Comparison of ENCODE assay signal across 9 cellular contexts in the genomic region with DNA sequence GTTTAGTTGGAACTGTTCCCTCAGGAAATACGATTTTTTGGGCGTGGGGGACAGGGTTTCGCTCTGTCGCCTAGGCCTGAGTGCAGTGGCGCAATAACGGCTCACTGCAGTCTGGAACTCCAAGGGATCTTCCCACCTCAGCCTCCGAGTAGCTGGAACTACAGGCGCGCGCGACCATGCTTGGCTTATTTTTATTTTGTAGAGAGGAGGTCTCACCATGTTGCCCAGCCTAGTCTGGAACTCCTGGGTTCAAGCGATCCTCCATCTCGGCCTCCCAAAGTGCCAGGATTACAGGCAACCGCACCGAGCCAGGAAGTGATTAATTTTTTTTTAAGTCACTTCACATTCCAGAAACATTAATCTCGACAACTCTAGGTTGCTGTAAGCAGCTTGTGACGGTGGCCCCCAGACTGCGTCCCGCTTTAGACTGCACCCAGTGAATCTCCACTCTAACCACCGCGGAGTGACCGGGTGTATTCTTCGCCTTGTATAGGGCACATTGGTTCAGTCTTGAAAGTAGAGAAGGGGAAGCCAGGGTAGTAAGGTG. TPM values are rescaled to one million over a fixed set of nuclear protein-coding genes. Genes with fewer than 3 reads are reported as not detected.
DNase-seq lines count a peak whose midpoint lies in the region; ATAC-seq and TF ChIP-seq lines count a peak whose summit lies in the region.
"Had no signal": no experiment of that assay in that cellular context is flagged by ENCODE, and none has a peak within 500 bp of the region (broad histone marks: within the 10 kb centered on the region; RNA-seq: fewer than 3 reads in every experiment).

No MANE protein-coding gene starts in this region.

- peaks cover 15% of the 10 kb centered on the region for H3K36me3 ChIP-seq in OCI-LY1 (ENCODE audit: insufficient read depth, low read length)
- H3K36me3 ChIP-seq in mesenchymal stem cell (ENCODE audit: control insufficient read depth in 1 of 2, insufficient read depth in 2 of 2, low read depth in 1 of 2, low read length in 2 of 2): no peaks in the 10 kb centered on the region
- H3K36me3 ChIP-seq in urinary bladder (ENCODE audit: insufficient read depth): no peaks in the 10 kb centered on the region

- 94% methylated on average over 23 of the region's 23 CpGs for WGBS in mesenchymal stem cell
- 40% methylated on average over 23 of the region's 23 CpGs for WGBS in urinary bladder

- H3K4me3 Mint-ChIP-seq in dendritic cell treated with granulocyte-macrophage colony-stimulating factor and Interleukin-4, amounts not matched to agents 40 ng/mL and 50 ng/mL, for 4 days: peak overlapping the region; percentile 89

- peak; percentile 7 for DNase-seq in GM12865 (ENCODE audit: low read depth)
- no peak for DNase-seq in mesenchymal stem cell
- DNase-seq in GOT3 (lab: John Stamatoyannopoulos, UW): no peak

- H2BK12ac ChIP-seq in mesenchymal stem cell (ENCODE audit: low read length in 2 of 2): peak overlapping the region in 1 of 2 experiments; percentile 39

- H3K4me2 ChIP-seq in OCI-LY1 (ENCODE audit: low read length) (peak overlapping the region; percentile 69), mesenchymal stem cell (ENCODE audit: low read length, poor library complexity, severe bottlenecking) (no peak overlapping the region)

- peaks cover 39% of the 10 kb centered on the region for H3K79me2 ChIP-seq in OCI-LY1 (ENCODE audit: insufficient read depth, low read length)

- peaks cover 25% of the 10 kb centered on the region for H3K4me1 Mint-ChIP-seq in dendritic cell treated with granulocyte-macrophage colony-stimulating factor and Interleukin-4, amounts not matched to agents 40 ng/mL and 50 ng/mL, for 4 days (ENCODE audit: low read depth)

- no peak overlapping the region for H3K4ac ChIP-seq in mesenchymal stem cell (ENCODE audit: low read depth in 1 of 2, low read length in 2 of 2)

- H3K27ac ChIP-seq in OCI-LY1 (ENCODE audit: low read depth, low read length, poor library complexity, severe bottlenecking) (peak overlapping the region; percentile 66), mesenchymal stem cell (ENCODE audit: low read length, poor library complexity, severe bottlenecking) (no peak overlapping the region), urinary bladder (ENCODE audit: low read depth) (peak overlapping the region; percentile 92)
- H3K27ac ChIP-seq: SK-N-MC had no signal

- H3K4me3 ChIP-seq in GM12865 (ENCODE audit: low read depth, low read length) (peak overlapping the region; percentile 97), OCI-LY1 (ENCODE audit: low read depth, low read length, poor library complexity, severe bottlenecking) (peak overlapping the region; percentile 65), mesenchymal stem cell (ENCODE audit: insufficient read depth in 1 of 2, low read depth in 1 of 2, low read length in 2 of 2) (peak overlapping the region in 1 of 2 experiments; percentile 91), urinary bladder (ENCODE audit: low read depth, low read length) (peak overlapping the region; percentile 74)

- H3K14ac ChIP-seq in mesenchymal stem cell (ENCODE audit: low read length in 2 of 2): no peak overlapping the region

- H3K23ac ChIP-seq in mesenchymal stem cell (ENCODE audit: low read length in 2 of 2): no peak overlapping the region

- peak overlapping the region; percentile 60 for H3K9ac ChIP-seq in OCI-LY1 (ENCODE audit: low read length)
- peak overlapping the region; percentile 98 for H3K9ac ChIP-seq in mesenchymal stem cell (ENCODE audit: low read length)

- H2AK5ac ChIP-seq in mesenchymal stem cell (ENCODE audit: low read length, severe bottlenecking): no peak overlapping the region

- H4K20me1 ChIP-seq in OCI-LY1 (ENCODE audit: insufficient read depth, low read length): no peaks in the 10 kb centered on the region

- H2BK15ac ChIP-seq in mesenchymal stem cell (ENCODE audit: low read depth, poor library complexity, severe bottlenecking): no peak overlapping the region

- no peak overlapping the region for H2BK5ac ChIP-seq in mesenchymal stem cell (ENCODE audit: low read depth, low read length, poor library complexity, severe bottlenecking)

- peak overlapping the region; percentile 90 for H4K8ac ChIP-seq in mesenchymal stem cell (ENCODE audit: low read length)

- H3K79me1 ChIP-seq in mesenchymal stem cell (replicated peaks; ENCODE audit: low read length, poor library complexity, severe bottlenecking): peaks cover 2% of the 10 kb centered on the region

- peak overlapping the region; percentile 97 for H3K27ac Mint-ChIP-seq in dendritic cell treated with granulocyte-macrophage colony-stimulating factor and Interleukin-4, amounts not matched to agents 40 ng/mL and 50 ng/mL, for 4 days

- H3K9me3 ChIP-seq in OCI-LY1 (ENCODE audit: low read length): peaks cover 6% of the 10 kb centered on the region
- H3K9me3 ChIP-seq in mesenchymal stem cell (ENCODE audit: control insufficient read depth, low read length): peaks cover 16% of the 10 kb centered on the region

- intact Hi-C loops in dendritic cell treated with granulocyte-macrophage colony-stimulating factor and Interleukin-4, amounts not matched to agents 40 ng/mL and 50 ng/mL, for 4 days (cut with micrococcal nuclease): loop anchor here (1.0 kb wide), 4 partner anchors 119 to 357 kb away; partner anchors contain the start of genes FANCM, PRPF39 and TOGARAM1

- H3K27me3 Mint-ChIP-seq in dendritic cell treated with granulocyte-macrophage colony-stimulating factor and Interleukin-4, amounts not matched to agents 40 ng/mL and 50 ng/mL, for 4 days: no peaks in the 10 kb centered on the region

- 0 out of 2 replicates have a peak overlapping the region, but pooled peaks have one; percentile 17 for H2AFZ ChIP-seq in OCI-LY1 (ENCODE audit: low read length)
- peak overlapping the region; percentile 42 for H2AFZ ChIP-seq in mesenchymal stem cell (ENCODE audit: low read depth, low read length)

- TF ChIP-seq CTCF in GM12865 (IDR thresholded peaks at IDR 0.05; ENCODE audit: insufficient read depth, low read depth, low read length, missing control alignments) (no peak), OCI-LY1 (IDR thresholded peaks at IDR 0.05; ENCODE audit: low read length) (no peak)

- H3K4me1 ChIP-seq in OCI-LY1 (ENCODE audit: insufficient read depth, low read length, severe bottlenecking) (peaks cover 40% of the 10 kb centered on the region), mesenchymal stem cell (ENCODE audit: control insufficient read depth, insufficient read depth, low read depth, low read length) (peaks cover 3% of the 10 kb centered on the region), urinary bladder (ENCODE audit: insufficient read depth) (no peaks in the 10 kb centered on the region)

- H2BK120ac ChIP-seq in mesenchymal stem cell (ENCODE audit: low read depth, low read length): no peak overlapping the region

- peaks cover 27% of the 10 kb centered on the region for H3K36me3 Mint-ChIP-seq in dendritic cell treated with granulocyte-macrophage colony-stimulating factor and Interleukin-4, amounts not matched to agents 40 ng/mL and 50 ng/mL, for 4 days (ENCODE audit: low read depth)

- H3K9me3 Mint-ChIP-seq in dendritic cell treated with granulocyte-macrophage colony-stimulating factor and Interleukin-4, amounts not matched to agents 40 ng/mL and 50 ng/mL, for 4 days: peaks cover 24% of the 10 kb centered on the region

- ATAC-seq in GM21576 (IDR thresholded peaks at IDR 0.05; ENCODE audit: unreplicated experiment) (no peak), GM21423 (IDR thresholded peaks at IDR 0.05; ENCODE audit: unreplicated experiment) (no peak)

- H3K27me3 ChIP-seq in OCI-LY1 (ENCODE audit: insufficient read depth, low read length) (no peaks in the 10 kb centered on the region), mesenchymal stem cell (ENCODE audit: control insufficient read depth in 1 of 2, insufficient read depth in 1 of 2, low read length in 2 of 2) (no peaks in the 10 kb centered on the region)

- no peaks in the 10 kb centered on the region for H3F3A ChIP-seq in OCI-LY1 (ENCODE audit: insufficient read depth, low read length)

- H4K91ac ChIP-seq in mesenchymal stem cell (ENCODE audit: low read length): peak overlapping the region; percentile 72

- H3K18ac ChIP-seq in mesenchymal stem cell (ENCODE audit: low read depth in 1 of 2, low read length in 2 of 2): peak overlapping the region in 1 of 2 experiments; percentile 68

- no peaks in the 10 kb centered on the region for H3K9me2 ChIP-seq in OCI-LY1 (ENCODE audit: low read depth, low read length)

RNA-seq across cellular contexts. Expression of gene MIS18BP1, which starts 0.8 kb away (rescaled TPM):
- 16.1 TPM for polyA plus RNA-seq in mesenchymal stem cell (2013, experiment 1 of 2)
- 15.4 TPM for polyA plus RNA-seq in mesenchymal stem cell (2013, experiment 2 of 2)
- total RNA-seq in urinary bladder: 86.4 TPM
- 9.2 TPM for polyA plus RNA-seq in urinary bladder
